Comparison of ENCODE assay signal across 13 cellular contexts in the genomic region with DNA sequence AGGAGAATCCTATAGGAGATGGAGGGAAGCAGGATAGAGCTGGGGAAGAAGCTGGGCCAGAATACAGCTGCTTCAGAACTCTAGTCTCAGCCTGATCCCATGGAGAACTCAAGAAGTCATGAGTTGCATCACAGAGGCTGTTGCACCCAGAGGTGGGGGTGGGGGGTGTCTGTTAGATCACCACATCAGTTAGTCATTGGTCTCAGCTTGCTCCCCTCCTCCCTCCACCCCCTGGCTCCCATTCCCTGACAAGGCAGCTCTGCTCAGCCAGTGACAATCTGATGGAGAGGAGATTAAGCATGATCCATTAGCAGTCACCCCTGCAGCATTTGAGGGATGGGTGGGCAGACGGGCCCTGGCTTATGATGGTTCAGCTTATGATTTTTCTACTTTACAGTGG. TPM values are rescaled to one million over a fixed set of nuclear protein-coding genes. Genes with fewer than 3 reads are reported as not detected.
A peak's percentile ranks its signal among the peaks of the same experiment; 100 is the strongest.
DNase-seq lines count a peak whose midpoint lies in the region; TF ChIP-seq lines count a peak whose summit lies in the region.
"Had no signal": no experiment of that assay in that cellular context is flagged by ENCODE, and none has a peak within 500 bp of the region (broad histone marks: within the 10 kb centered on the region; RNA-seq: fewer than 3 reads in every experiment).

No MANE protein-coding gene starts in this region.

- H3K36me3 Mint-ChIP-seq in T-helper 2 cell treated with Interferon-gamma antibody and Interleukin-4, amounts not matched to agents 5 μg/mL and 100 μg/mL, for 36 hours (ENCODE audit: low read depth), result no peaks in the 10 kb centered on the region

- H3K27ac ChIP-seq in fibroblast of lung (ENCODE audit: insufficient read depth, low read length), result no peak overlapping the region
- H3K27ac ChIP-seq: KMS-11 had no signal

- no peaks in the 10 kb centered on the region for H3K36me3 ChIP-seq in fibroblast of lung (ENCODE audit: control insufficient read depth, insufficient read depth, low read length)

- H3K27me3 Mint-ChIP-seq in T-helper 2 cell treated with Interferon-gamma antibody and Interleukin-4, amounts not matched to agents 5 μg/mL and 100 μg/mL, for 36 hours (ENCODE audit: low read depth), result no peaks in the 10 kb centered on the region
- H3K27me3 Mint-ChIP-seq: CD8-positive, alpha-beta memory T cell had no signal

- no peak overlapping the region for H3K27ac Mint-ChIP-seq in T-helper 2 cell treated with Interferon-gamma antibody and Interleukin-4, amounts not matched to agents 5 μg/mL and 100 μg/mL, for 36 hours

- no peak overlapping the region for H3K9ac ChIP-seq in fibroblast of lung (ENCODE audit: insufficient read depth, low read length)
- H3K9ac ChIP-seq: KMS-11 had no signal

- H3K9me3 ChIP-seq in fibroblast of lung (ENCODE audit: control insufficient read depth, insufficient read depth, low read depth, low read length), result no peaks in the 10 kb centered on the region

- H3K4me1 Mint-ChIP-seq in T-helper 2 cell treated with Interferon-gamma antibody and Interleukin-4, amounts not matched to agents 5 μg/mL and 100 μg/mL, for 36 hours (ENCODE audit: low read depth), result no peaks in the 10 kb centered on the region
- H3K4me1 Mint-ChIP-seq: CD8-positive, alpha-beta memory T cell had no signal

- H3K27me3 ChIP-seq in fibroblast of lung (ENCODE audit: control insufficient read depth, insufficient read depth, low read length), result no peaks in the 10 kb centered on the region

- H4K20me1 ChIP-seq in fibroblast of lung (ENCODE audit: control insufficient read depth, extremely low read depth, insufficient read depth, low read length), result no peaks in the 10 kb centered on the region

- no peak overlapping the region for H3K4me3 Mint-ChIP-seq in T-helper 2 cell treated with Interferon-gamma antibody and Interleukin-4, amounts not matched to agents 5 μg/mL and 100 μg/mL, for 36 hours
- H3K4me3 Mint-ChIP-seq: CD8-positive, alpha-beta memory T cell had no signal

- H3K9me3 Mint-ChIP-seq in T-helper 2 cell treated with Interferon-gamma antibody and Interleukin-4, amounts not matched to agents 5 μg/mL and 100 μg/mL, for 36 hours, result no peaks in the 10 kb centered on the region
- H3K9me3 Mint-ChIP-seq: CD8-positive, alpha-beta memory T cell had no signal

- no peaks in the 10 kb centered on the region for H3K79me2 ChIP-seq in fibroblast of lung (ENCODE audit: control insufficient read depth, insufficient read depth, low read length)

- peaks cover 2% of the 10 kb centered on the region for H3K4me1 ChIP-seq in fibroblast of lung (ENCODE audit: control insufficient read depth, extremely low read depth, insufficient read depth, low read length)

- DNase-seq in AG10803 (ENCODE audit: low read depth) (peak; percentile 37), ELR (ENCODE audit: low read depth) (peak; percentile 36), NCI-H82 (lab: John Stamatoyannopoulos, UW) (peak; percentile 91), fibroblast of lung (ENCODE audit: low read depth in 2 of 2) (peak; percentile 29 to 38), NCI-H345 (lab: John Stamatoyannopoulos, UW) (no peak), NCI-H2081 (lab: John Stamatoyannopoulos, UW) (no peak), NCI-H1417 treated with DMSO at 0.1 percent for 48 hours (lab: John Stamatoyannopoulos, UW) (no peak)
- no peak for DNase-seq in T-helper 2 cell treated with Interferon-gamma antibody and Interleukin-4, amounts not matched to agents 5 μg/mL and 100 μg/mL, for 36 hours (ENCODE audit: low spot score)
- DNase-seq: activated CD8-positive, alpha-beta memory T cell treated with anti-CD3 and anti-CD28 coated beads for 24 hours; activated effector memory CD4-positive, alpha-beta T cell treated with anti-CD3 and anti-CD28 coated beads, Interleukin-2, amount 50 U/mL, for 16 hours; CD8-positive, alpha-beta memory T cell; midbrain had no signal

- peak overlapping the region; percentile 9 for H3K4me2 ChIP-seq in fibroblast of lung (ENCODE audit: extremely low read depth, insufficient read depth, low read length)
- H3K4me2 ChIP-seq: KMS-11 had no signal

- H2AFZ ChIP-seq in fibroblast of lung (ENCODE audit: low read length), result no peak overlapping the region

- TF ChIP-seq CTCF in AG10803 (conservative IDR thresholded peaks at IDR 0.05; ENCODE audit: low read length), result no peak
- TF ChIP-seq CTCF in fibroblast of lung (conservative IDR thresholded peaks at IDR 0.05 in 1 of 2, IDR thresholded peaks at IDR 0.05 in 1 of 2; ENCODE audit: low read depth in 1 of 2, low read length in 2 of 2), result no peak

- H3K4me3 ChIP-seq in AG10803 (ENCODE audit: low read length), result no peak overlapping the region
- no peak overlapping the region for H3K4me3 ChIP-seq in fibroblast of lung (replicated peaks in 1 of 4; ENCODE audit: control extremely low read depth in 1 of 4, insufficient read depth in 1 of 4, low read depth in 3 of 4, low read length in 4 of 4)

RNA-seq across cellular contexts. Expression of gene FGL2, which starts 58.4 kb away (rescaled TPM):
- total RNA-seq in fibroblast of lung, result 6.2 and 97.6 TPM in 2 replicates
- polyA plus RNA-seq in fibroblast of lung, result 4.9 and 15.6 TPM in 2 replicates
- polyA plus RNA-seq in fibroblast of lung (2012), result 3.8 and 11.1 TPM in 2 replicates
- 0.85 TPM in 1 of 2 replicates, not detected in the other for polyA minus RNA-seq in fibroblast of lung (ENCODE audit: low replicate concordance)

Comparison
In these comparisons a context has a peak if more than half of its experiments do, and no peak if none do; other contexts are left out.
1. DNase-seq: peak in AG10803 (single experiment), ELR (single experiment), NCI-H82 (single experiment) and fibroblast of lung (2 of 2); none in NCI-H345 (single experiment), NCI-H2081 (0 of 2), NCI-H1417 treated with DMSO at 0.1 percent for 48 hours (single experiment) and T-helper 2 cell treated with Interferon-gamma antibody and Interleukin-4, amounts not matched to agents 5 μg/mL and 100 μg/mL, for 36 hours (single experiment).